ENCODE assay signal across 23 cellular contexts in the genomic region with DNA sequence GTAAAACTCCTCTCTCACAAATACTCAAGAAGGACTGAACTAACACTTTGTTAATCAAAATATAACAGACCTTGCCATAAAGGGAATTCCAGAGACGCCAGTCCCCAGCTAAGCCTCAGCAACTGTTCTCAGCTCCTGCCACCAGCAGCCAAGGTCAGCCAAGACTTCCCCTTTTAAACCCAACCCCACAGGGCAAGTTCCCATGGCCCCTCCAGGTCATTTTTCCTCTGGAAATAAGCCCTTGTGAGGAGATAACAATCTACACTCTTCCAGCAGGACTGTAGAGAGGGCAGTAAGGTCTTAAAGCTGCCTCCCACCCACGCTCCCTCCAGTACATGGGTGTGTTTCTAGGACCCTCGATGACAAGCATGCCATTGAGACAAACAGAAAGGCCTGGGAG.
DNase-seq lines count a peak whose midpoint lies in the region; ATAC-seq, FAIRE-seq and TF ChIP-seq lines count a peak whose summit lies in the region.
"Had no signal": no experiment of that assay in that cellular context is flagged by ENCODE, and none has a peak within 500 bp of the region (broad histone marks: within the 10 kb centered on the region; RNA-seq: fewer than 3 reads in every experiment).

No MANE protein-coding gene starts in this region.

- H3K27ac Mint-ChIP-seq in GM23338 = peak overlapping the region; percentile 33; the same call in 1 of the 2 replicates
- H3K27ac Mint-ChIP-seq: activated CD4-positive, alpha-beta T cell treated with anti-CD3 and anti-CD28 coated beads for 36 hours; activated naive CD4-positive, alpha-beta T cell treated with anti-CD3 and anti-CD28 coated beads, Interleukin-2, amount 50 U/mL, for 72 hours; activated T-helper 1 cell treated with anti-CD3 and anti-CD28 coated beads, Interleukin-12 subunit alpha, Interleukin-12 subunit beta, Interleukin-2, Interleukin-4 antibody, amounts not matched to agents 30 ng/mL and 10 ng/mL and 1 ng/mL, durations not matched to agents 14 hours and 24 hours and 36 hours; CD4-positive, CD25-positive, alpha-beta regulatory T cell had no signal

- no peak for DNase-seq in GM23338 (ENCODE audit: low spot score)
- peak; percentile 22 for DNase-seq in SKM-1 treated with dmso at 0.1 percent for 144 hours (lab: John Stamatoyannopoulos, UW; ENCODE audit: unreplicated experiment)
- peak; percentile 86 for DNase-seq in islet precursor cell
- DNase-seq in GM12891 (ENCODE audit: insufficient read length, low spot score) = no peak
- DNase-seq: activated CD4-positive, alpha-beta T cell treated with anti-CD3 and anti-CD28 coated beads for 36 hours; CD4-positive, CD25-positive, alpha-beta regulatory T cell; cortex of kidney; GDM1; H7; NCI-H748 treated with DMSO at 0.1 percent for 48 hours; stimulated activated CD4-positive, alpha-beta T cell treated with anti-CD3 and anti-CD28 coated beads, Interleukin-4, amount 100 ng/mL, for 1 hour; T-helper 9 cell had no signal

- H3K27me3 Mint-ChIP-seq in GM23338 (ENCODE audit: insufficient read depth, low read depth, poor library complexity) = peaks cover 7% of the 10 kb centered on the region

- no peak for TF ChIP-seq CTCF in GM23338 (conservative IDR thresholded peaks at IDR 0.05; ENCODE audit: low read depth in 2 of 2)

- H3K9ac ChIP-seq in rectal smooth muscle tissue (ENCODE audit: low read length) = no peak overlapping the region

- H3K4me3 ChIP-seq in GM23338 (no peak overlapping the region), rectal smooth muscle tissue (ENCODE audit: low read length) (no peak overlapping the region)
- H3K4me3 ChIP-seq: SJSA1, skin epidermis had no signal

- no peak overlapping the region for H3K4me3 Mint-ChIP-seq in GM23338
- H3K4me3 Mint-ChIP-seq: activated CD4-positive, alpha-beta T cell treated with anti-CD3 and anti-CD28 coated beads for 36 hours; activated T-helper 1 cell treated with anti-CD3 and anti-CD28 coated beads, Interleukin-12 subunit alpha, Interleukin-12 subunit beta, Interleukin-2, Interleukin-4 antibody, amounts not matched to agents 30 ng/mL and 10 ng/mL and 1 ng/mL, durations not matched to agents 14 hours and 24 hours and 36 hours; CD4-positive, CD25-positive, alpha-beta regulatory T cell had no signal

- H3K4me1 Mint-ChIP-seq in GM23338 = peaks cover 62% of the 10 kb centered on the region
- H3K4me1 Mint-ChIP-seq: activated CD4-positive, alpha-beta T cell treated with anti-CD3 and anti-CD28 coated beads for 36 hours; CD4-positive, CD25-positive, alpha-beta regulatory T cell had no signal

- H3K27me3 ChIP-seq in GM23338 (ENCODE audit: insufficient read depth) = no peaks in the 10 kb centered on the region
- H3K27me3 ChIP-seq in rectal smooth muscle tissue (ENCODE audit: control insufficient read depth, insufficient read depth, low read length) = no peaks in the 10 kb centered on the region
- H3K27me3 ChIP-seq: SJSA1 had no signal

- ATAC-seq in GM23338 (peak; percentile 24; the same call in 2 of the 3 replicates), GM19324 (IDR thresholded peaks at IDR 0.05; ENCODE audit: low FRiP score, unreplicated experiment) (no peak), HG03039 (IDR thresholded peaks at IDR 0.05; ENCODE audit: unreplicated experiment) (no peak), GM19452 (IDR thresholded peaks at IDR 0.05; ENCODE audit: unreplicated experiment) (no peak)
- ATAC-seq: activated CD4-positive, alpha-beta T cell treated with anti-CD3 and anti-CD28 coated beads for 36 hours; activated naive CD4-positive, alpha-beta T cell treated with anti-CD3 and anti-CD28 coated beads, Interleukin-2, amount 50 U/mL, for 72 hours; HepG2 had no signal

- TF ChIP-seq POLR2A in GM12891 (IDR thresholded peaks at IDR 0.05; ENCODE audit: low read depth, low read length) = no peak

- H3F3A ChIP-seq in GM23338 (replicated peaks; ENCODE audit: low read depth) = peaks cover 9% of the 10 kb centered on the region; the same call in 1 of the 2 replicates

- H3K79me2 ChIP-seq in GM23338 (replicated peaks; ENCODE audit: insufficient read depth) = peaks cover 100% of the 10 kb centered on the region

- peaks cover 63% of the 10 kb centered on the region for H3K4me1 ChIP-seq in GM23338 (ENCODE audit: insufficient read depth)
- peaks cover 49% of the 10 kb centered on the region for H3K4me1 ChIP-seq in rectal smooth muscle tissue (ENCODE audit: control insufficient read depth, insufficient read depth, low read length)

- no peaks in the 10 kb centered on the region for H3K9me3 Mint-ChIP-seq in GM23338
- H3K9me3 Mint-ChIP-seq: activated T-helper 1 cell treated with anti-CD3 and anti-CD28 coated beads, Interleukin-12 subunit alpha, Interleukin-12 subunit beta, Interleukin-2, Interleukin-4 antibody, amounts not matched to agents 30 ng/mL and 10 ng/mL and 1 ng/mL, durations not matched to agents 14 hours and 24 hours and 36 hours had no signal

- peaks cover 78% of the 10 kb centered on the region for H4K20me1 ChIP-seq in GM23338 (replicated peaks; ENCODE audit: insufficient read depth)

- H3K9me2 ChIP-seq in GM23338 (ENCODE audit: insufficient read depth) = 0 out of 2 replicates have a peak, but pooled peaks cover under 1% of the 10 kb centered on the region

- H3K4me2 ChIP-seq in GM23338 = peak overlapping the region; percentile 61

- H3K36me3 Mint-ChIP-seq in GM23338 (ENCODE audit: low read depth) = peaks cover 21% of the 10 kb centered on the region
- H3K36me3 Mint-ChIP-seq: activated naive CD4-positive, alpha-beta T cell treated with anti-CD3 and anti-CD28 coated beads, Interleukin-2, amount 50 U/mL, for 72 hours had no signal

- H3K36me3 ChIP-seq in GM23338 (ENCODE audit: insufficient read depth) (peaks cover 10% of the 10 kb centered on the region; the same call in 1 of the 2 replicates), rectal smooth muscle tissue (ENCODE audit: control insufficient read depth, insufficient read depth, low read length) (no peaks in the 10 kb centered on the region)
- H3K36me3 ChIP-seq: SJSA1 had no signal

- H3K27ac ChIP-seq in GM23338 (ENCODE audit: low read depth) = peak overlapping the region; percentile 56
- H3K27ac ChIP-seq in rectal smooth muscle tissue (ENCODE audit: low read depth, low read length) = peak overlapping the region; percentile 63
- H3K27ac ChIP-seq: SJSA1, skin epidermis had no signal

- no peak for FAIRE-seq in GM12891 (lab: Jason Lieb, UNC)
- FAIRE-seq: frontal cortex, HepG2, urothelium cell line had no signal

- H2AFZ ChIP-seq in GM23338 = no peak overlapping the region

TF ChIP-seq in GM23338, 12 proteins besides CTCF, POLR2A, EP300 and RAD21 (continues in another document):
- no peak for TF ChIP-seq ZNF331 (CRISPR knock-in tag; IDR thresholded peaks at IDR 0.05; ENCODE audit: low read depth)
- no peak for TF ChIP-seq POLR2AphosphoS5 (IDR thresholded peaks at IDR 0.05; ENCODE audit: low read depth)
- TF ChIP-seq CREB1 (CRISPR knock-in tag; IDR thresholded peaks at IDR 0.05; ENCODE audit: low read depth) = no peak
- TF ChIP-seq, protein P1, sequence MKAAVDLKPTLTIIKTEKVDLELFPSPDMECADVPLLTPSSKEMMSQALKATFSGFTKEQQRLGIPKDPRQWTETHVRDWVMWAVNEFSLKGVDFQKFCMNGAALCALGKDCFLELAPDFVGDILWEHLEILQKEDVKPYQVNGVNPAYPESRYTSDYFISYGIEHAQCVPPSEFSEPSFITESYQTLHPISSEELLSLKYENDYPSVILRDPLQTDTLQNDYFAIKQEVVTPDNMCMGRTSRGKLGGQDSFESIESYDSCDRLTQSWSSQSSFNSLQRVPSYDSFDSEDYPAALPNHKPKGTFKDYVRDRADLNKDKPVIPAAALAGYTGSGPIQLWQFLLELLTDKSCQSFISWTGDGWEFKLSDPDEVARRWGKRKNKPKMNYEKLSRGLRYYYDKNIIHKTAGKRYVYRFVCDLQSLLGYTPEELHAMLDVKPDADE (IDR thresholded peaks at IDR 0.05) = no peak
- no peak for TF ChIP-seq EZH2phosphoT487 (IDR thresholded peaks at IDR 0.05; ENCODE audit: unreplicated experiment)

TF ChIP-seq in GM12891, 5 proteins besides CTCF, POLR2A, EP300 and RAD21:
- TF ChIP-seq POU2F2 (IDR thresholded peaks at IDR 0.05; ENCODE audit: low read depth, low read length) = no peak
- no peak for TF ChIP-seq PAX5 (IDR thresholded peaks at IDR 0.05; ENCODE audit: insufficient read depth, low read length, severe bottlenecking)
- TF ChIP-seq POLR2AphosphoS5 (IDR thresholded peaks at IDR 0.05; ENCODE audit: low read depth, low read length) = no peak
- TF ChIP-seq TAF1 (IDR thresholded peaks at IDR 0.05; ENCODE audit: low read depth, low read length) = no peak
- no peak for TF ChIP-seq SPI1 (IDR thresholded peaks at IDR 0.05; ENCODE audit: low read depth, low read length)

Comparison
In these comparisons a context has a peak if more than half of its experiments do, and no peak if none do; other contexts are left out.
1. DNase-seq: peak in SKM-1 treated with dmso at 0.1 percent for 144 hours (single experiment) and islet precursor cell (single experiment); none in GM23338 (single experiment) and GM12891 (single experiment).